Comparison of ENCODE assay signal across 25 cellular contexts in the genomic region with DNA sequence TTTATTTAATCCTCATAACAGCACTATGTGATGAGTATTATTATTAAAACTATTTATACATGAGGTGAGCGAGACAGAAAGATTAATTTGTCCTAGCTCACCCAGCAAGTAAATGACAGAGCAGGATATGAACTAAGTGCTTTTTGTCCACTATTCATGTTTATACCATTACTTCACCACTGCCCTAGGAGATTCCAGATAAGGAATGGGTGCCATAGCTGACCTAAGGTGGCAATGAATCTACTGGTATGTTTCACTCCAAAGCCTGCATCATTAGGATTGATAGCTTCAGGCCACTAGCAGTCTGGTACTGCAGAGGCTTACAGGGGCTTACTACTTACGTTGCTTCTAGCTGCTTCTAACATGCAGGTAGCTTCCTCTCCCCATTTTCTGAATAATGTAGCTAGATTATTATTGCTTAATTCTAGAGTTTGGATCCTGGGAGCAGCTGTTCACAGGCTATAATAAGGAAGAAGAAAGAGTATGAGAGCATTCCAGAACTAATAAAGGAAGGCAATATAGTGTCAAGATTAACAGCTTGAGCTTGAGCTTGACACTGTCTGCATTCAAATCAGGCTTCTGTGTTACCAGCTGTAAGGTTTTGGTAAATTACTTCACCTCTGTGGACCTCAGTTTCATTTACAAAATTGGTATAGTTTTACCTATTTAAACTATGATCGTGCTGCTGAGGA.
"Had no signal": no experiment of that assay in that cellular context is flagged by ENCODE, and none has a peak within 500 bp of the region (broad histone marks: within the 10 kb centered on the region; RNA-seq: fewer than 3 reads in every experiment).

No MANE protein-coding gene starts in this region.

- H3K4me1 ChIP-seq: left lung, lower lobe of right lung, sigmoid colon had no signal

- H3K36me3 Mint-ChIP-seq: activated naive CD4-positive, alpha-beta T cell treated with anti-CD3 and anti-CD28 coated beads, Interleukin-2, amount 50 U/mL, for 72 hours; immature natural killer cell had no signal

- H3K4me1 Mint-ChIP-seq: immature natural killer cell had no signal

- H3K27ac Mint-ChIP-seq: activated naive CD4-positive, alpha-beta T cell treated with anti-CD3 and anti-CD28 coated beads, Interleukin-2, amount 50 U/mL, for 72 hours; activated T-cell treated with anti-CD3 and anti-CD28 coated beads, Interleukin-2, amount 50 U/mL, for 72 hours; immature natural killer cell; progenitor cell of endocrine pancreas had no signal

- H3K27me3 Mint-ChIP-seq: progenitor cell of endocrine pancreas had no signal

- H3K27ac ChIP-seq: gastroesophageal sphincter, left lung, lower lobe of right lung, ovary, sigmoid colon, tibial nerve had no signal

- H3K9me3 ChIP-seq: left lung, lower lobe of right lung, ovary, sigmoid colon had no signal

- H3K9me3 Mint-ChIP-seq: activated naive CD4-positive, alpha-beta T cell treated with anti-CD3 and anti-CD28 coated beads, Interleukin-2, amount 50 U/mL, for 72 hours; activated T-cell treated with anti-CD3 and anti-CD28 coated beads, Interleukin-2, amount 50 U/mL, for 72 hours had no signal

- H3K27me3 ChIP-seq: gastroesophageal sphincter, left lung, ovary, sigmoid colon, tibial nerve had no signal

- H3K36me3 ChIP-seq: gastroesophageal sphincter, left lung, lower lobe of right lung, ovary, sigmoid colon, tibial nerve had no signal

- DNase-seq: activated CD4-positive, alpha-beta T cell treated with anti-CD3 and anti-CD28 coated beads for 4 hours; activated CD4-positive, alpha-beta T cell treated with anti-CD3 and anti-CD28 coated beads, Interleukin-2, amount 50 U/mL, for 4 hours; activated naive CD4-positive, alpha-beta T cell; activated T-cell treated with anti-CD3 and anti-CD28 coated beads for 4 hours; activated T-cell treated with anti-CD3 and anti-CD28 coated beads, Interleukin-2, amount 50 U/mL, for 72 hours; dermis blood vessel endothelial cell; effector CD4-positive, alpha-beta T cell; erythroblast; head of caudate nucleus; hypothalamus; immature natural killer cell; kidney; left lung; lower lobe of right lung; mesendoderm; ovary; retina; sigmoid colon; stimulated activated CD4-positive, alpha-beta T cell treated with anti-CD3 and anti-CD28 coated beads, Interleukin-15, amount 100 ng/mL, for 24 hours; stimulated activated CD4-positive, alpha-beta T cell treated with anti-CD3 and anti-CD28 coated beads, Interleukin-2, amount 100 ng/mL, for 24 hours; stimulated activated naive CD4-positive, alpha-beta T cell treated with Interleukin-2 at 50 U/mL for 16 hours had no signal

- H3K4me3 ChIP-seq: gastroesophageal sphincter, left lung, lower lobe of right lung, ovary, sigmoid colon, tibial nerve had no signal

- ATAC-seq: activated naive CD4-positive, alpha-beta T cell treated with anti-CD3 and anti-CD28 coated beads, Interleukin-2, amount 50 U/mL, for 72 hours; activated T-cell treated with anti-CD3 and anti-CD28 coated beads, Interleukin-2, amount 50 U/mL, for 72 hours; gastroesophageal sphincter; left lung; lower lobe of right lung had no signal

- H3K4me3 Mint-ChIP-seq: activated T-cell treated with anti-CD3 and anti-CD28 coated beads, Interleukin-2, amount 50 U/mL, for 72 hours; immature natural killer cell had no signal
